ENCODE assay signal across 22 cellular contexts in the genomic region with DNA sequence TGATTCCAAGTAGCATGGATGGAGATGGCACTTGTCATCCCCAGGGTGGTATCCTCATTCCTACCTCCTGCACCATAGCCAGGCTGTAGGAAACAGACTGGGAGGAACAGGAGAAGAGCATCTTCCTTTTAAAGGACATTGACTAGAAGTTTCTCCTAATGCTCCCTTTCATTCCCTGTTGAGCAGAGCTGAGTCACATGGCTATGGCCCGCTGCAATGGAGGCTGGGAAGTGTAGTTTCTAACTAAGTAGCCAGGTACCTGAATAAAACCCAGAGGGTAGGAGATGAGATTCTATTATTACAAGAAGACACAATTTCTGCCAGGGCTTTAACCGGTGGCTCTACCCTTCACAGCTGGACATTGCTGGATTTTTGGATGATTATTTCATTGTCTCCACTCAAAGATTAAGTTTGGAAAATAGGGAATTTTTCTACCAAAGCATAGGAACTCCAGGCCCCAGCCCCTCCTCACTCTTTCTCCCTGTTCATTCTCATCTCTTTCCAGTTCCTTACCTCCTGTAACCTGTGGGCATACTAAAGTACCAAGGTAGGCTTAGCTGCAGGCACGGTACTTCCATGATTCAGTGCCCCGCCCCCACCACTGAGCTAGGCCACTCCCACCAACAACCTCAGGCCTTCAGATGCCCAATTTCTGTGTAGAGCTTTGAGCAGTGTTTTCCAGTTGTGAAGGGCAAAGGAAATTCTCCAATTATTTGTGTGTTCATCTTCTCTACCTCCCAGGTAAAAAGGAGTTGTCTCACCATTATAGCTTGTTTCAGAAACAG.
"Had no signal": no experiment of that assay in that cellular context is flagged by ENCODE, and none has a peak within 500 bp of the region (broad histone marks: within the 10 kb centered on the region; RNA-seq: fewer than 3 reads in every experiment).

No MANE protein-coding gene starts in this region.

- H3K4me3 ChIP-seq: body of pancreas, cardiac muscle cell, testis, upper lobe of left lung had no signal

- H3K36me3 ChIP-seq: cardiac muscle cell, upper lobe of left lung had no signal

- ATAC-seq: activated T-cell treated with anti-CD3 and anti-CD28 coated beads, Interleukin-2, amount 50 U/mL, for 72 hours; body of pancreas; left colon; sciatic nerve had no signal

- H3K27me3 ChIP-seq: body of pancreas, cardiac muscle cell, testis, upper lobe of left lung had no signal

- H3K27ac ChIP-seq: body of pancreas, cardiac muscle cell, testis, upper lobe of left lung had no signal

- H3K9me3 ChIP-seq: body of pancreas, testis, upper lobe of left lung had no signal

- H3K4me1 ChIP-seq: testis had no signal

- DNase-seq: activated B cell treated with CpG ODN at 0.5 μM for 24 hours; activated CD4-positive, alpha-beta T cell treated with anti-CD3 and anti-CD28 coated beads for 4 hours; activated CD4-positive, alpha-beta T cell treated with anti-CD3 and anti-CD28 coated beads, Interleukin-2, amount 50 U/mL, for 48 hours; activated effector memory CD4-positive, alpha-beta T cell treated with Interleukin-2 at 50 U/mL for 16 hours; activated naive CD4-positive, alpha-beta T cell treated with anti-CD3 and anti-CD28 coated beads, Interleukin-2, amount 10 ng/mL, durations not matched to agents 7 days and 5 days; activated T-cell treated with anti-CD3 and anti-CD28 coated beads, Interleukin-2, amount 50 U/mL, for 72 hours; body of pancreas; cortex of kidney; islet precursor cell; left colon; naive B cell; nucleus accumbens; posterior cingulate gyrus; small intestine; stimulated activated CD4-positive, alpha-beta T cell treated with anti-CD3 and anti-CD28 coated beads, Interleukin-15, amount 100 ng/mL, for 24 hours; stimulated activated CD4-positive, alpha-beta T cell treated with anti-CD3 and anti-CD28 coated beads, Interleukin-2, amount 100 ng/mL, for 48 hours; stimulated activated naive CD4-positive, alpha-beta T cell; T1000; testis; upper lobe of left lung had no signal
